ENCODE assay signal across 8 cellular contexts in genomic region chr12:46983959-46984833, GRCh38.
A peak's percentile ranks its signal among the peaks of the same experiment; 100 is the strongest.
DNase-seq lines count a peak whose midpoint lies in the region; ATAC-seq and TF ChIP-seq lines count a peak whose summit lies in the region.

No MANE protein-coding gene starts in this region.

- H3K4me3 Mint-ChIP-seq in activated T-helper 17 cell treated with anti-CD3 and anti-CD28 coated beads, Interleukin-2, amount 50 U/mL, for 72 hours: no peak overlapping the region

- intact Hi-C loops in prostate gland (cut with DNase I): no loop called here

- H3K4me3 ChIP-seq in prostate gland: no peak overlapping the region

- H3K27me3 ChIP-seq in prostate gland (replicated peaks; ENCODE audit: insufficient read depth): no peaks in the 10 kb centered on the region

- no peaks in the 10 kb centered on the region for H3K4me1 ChIP-seq in prostate gland (replicated peaks)

- no peaks in the 10 kb centered on the region for H3K4me1 Mint-ChIP-seq in activated T-helper 17 cell treated with anti-CD3 and anti-CD28 coated beads, Interleukin-2, amount 50 U/mL, for 72 hours

- TF ChIP-seq CTCF in GM13976 (IDR thresholded peaks at IDR 0.05; ENCODE audit: borderline replicate concordance, control extremely low read depth, extremely low read depth, insufficient read depth, missing control alignments) (peak; percentile 67), prostate gland (IDR thresholded peaks at IDR 0.05) (peak; percentile 23 to 72 (median 46))

- H3K9me3 ChIP-seq in prostate gland: no peaks in the 10 kb centered on the region

- peaks cover 30% of the 10 kb centered on the region for H3K27me3 Mint-ChIP-seq in activated T-helper 17 cell treated with anti-CD3 and anti-CD28 coated beads, Interleukin-2, amount 50 U/mL, for 72 hours

- H3K27ac Mint-ChIP-seq in activated T-helper 17 cell treated with anti-CD3 and anti-CD28 coated beads, Interleukin-2, amount 50 U/mL, for 72 hours: no peak overlapping the region

- no peaks in the 10 kb centered on the region for H3K36me3 Mint-ChIP-seq in activated T-helper 17 cell treated with anti-CD3 and anti-CD28 coated beads, Interleukin-2, amount 50 U/mL, for 72 hours (ENCODE audit: low read depth)

- no peaks in the 10 kb centered on the region for H3K36me3 ChIP-seq in prostate gland

- no peaks in the 10 kb centered on the region for H3K9me3 Mint-ChIP-seq in activated T-helper 17 cell treated with anti-CD3 and anti-CD28 coated beads, Interleukin-2, amount 50 U/mL, for 72 hours

- no peak overlapping the region for H3K27ac ChIP-seq in prostate gland

- peak; percentile 74 for DNase-seq in ACHN
- DNase-seq in GM13976 (ENCODE audit: low spot score): peak; percentile 50
- peak; percentile 61 for DNase-seq in NOMO-1 treated with DMSO at 0.1 percent for 48 hours (lab: John Stamatoyannopoulos, UW; ENCODE audit: unreplicated experiment)
- DNase-seq in glomerular visceral epithelial cell (ENCODE audit: extremely low spot score): peak; percentile 51
- DNase-seq in prostate gland (ENCODE audit: low spot score): peak; percentile 20

- WGBS in prostate gland: 47% methylated on average over 7 of the region's 7 CpGs

- no peak for TF ChIP-seq POLR2A in prostate gland (IDR thresholded peaks at IDR 0.05)

- in situ Hi-C loops in ACHN (cut with HindIII; ENCODE audit: low pct_ligation_motif_present, low pct_unique_long_range_greater_than_20kb, low sequenced_read_pairs): no loop called here
- in situ Hi-C loops in GM13976 (cut with MboI; ENCODE audit: low sequenced_read_pairs, unreplicated experiment): loop anchor here (25.0 kb wide), 1 partner anchor 672 kb away; no protein-coding TSS in a partner anchor

- ATAC-seq in HG03432 (IDR thresholded peaks at IDR 0.05; ENCODE audit: unreplicated experiment) (peak; percentile 84), GM21526 (IDR thresholded peaks at IDR 0.05; ENCODE audit: low FRiP score, unreplicated experiment) (no peak)
- ATAC-seq in activated T-helper 17 cell treated with anti-CD3 and anti-CD28 coated beads, Interleukin-2, amount 50 U/mL, for 72 hours (replicated peaks): peak; percentile 16

Comparison
In these comparisons a context has a peak if more than half of its experiments do, and no peak if none do; other contexts are left out.
1. DNase-seq: peak in every context shown above with its lines; median percentile 74 in ACHN; 61 in NOMO-1 treated with DMSO at 0.1 percent for 48 hours; 51 in glomerular visceral epithelial cell; 50 in GM13976; 20 in prostate gland.